ENCODE assay signal across 8 cellular contexts in genomic region chr5:159262859-159263568, GRCh38. TPM values are rescaled to one million over a fixed set of nuclear protein-coding genes. Genes with fewer than 3 reads are reported as not detected.
A peak's percentile ranks its signal among the peaks of the same experiment; 100 is the strongest.
DNase-seq lines count a peak whose midpoint lies in the region; ATAC-seq and TF ChIP-seq lines count a peak whose summit lies in the region.

Gene UBLCP1, plus strand, starts transcription at chr5:159263290. Its CDS starts 5,626 bp downstream, at chr5:159268916.

- H3K36me3 ChIP-seq in osteoblast (ENCODE audit: insufficient read depth, low read length) (no peaks in the 10 kb centered on the region), testis (ENCODE audit: low read depth, missing control alignments) (no peaks in the 10 kb centered on the region)

- ATAC-seq in HG02610 (IDR thresholded peaks at IDR 0.05; ENCODE audit: unreplicated experiment) = peak; percentile 90
- ATAC-seq in activated naive CD4-positive, alpha-beta T cell treated with anti-CD3 and anti-CD28 coated beads, Interleukin-2, amount 50 U/mL, for 72 hours = peak; percentile 93 to 96

- WGBS in testis, 2 donors = 0% methylated on average over 7 to 52 of the region's 54 CpGs

- peaks cover 21 to 44% of the 10 kb centered on the region in 2 donors for H3K36me3 Mint-ChIP-seq in activated naive CD4-positive, alpha-beta T cell treated with anti-CD3 and anti-CD28 coated beads, Interleukin-2, amount 50 U/mL, for 72 hours

- H3K4me2 ChIP-seq in osteoblast (ENCODE audit: insufficient read depth, low read length) = peak within 1 kb of the TSS; percentile 95

- H3K4me1 ChIP-seq in osteoblast (ENCODE audit: insufficient read depth, low read length) (peaks cover 13% of the 10 kb centered on the region), testis (no peaks in the 10 kb centered on the region)

- H4K20me1 ChIP-seq in osteoblast (ENCODE audit: insufficient read depth, low read length) = no peaks in the 10 kb centered on the region

- H3K27ac ChIP-seq in osteoblast (ENCODE audit: low read depth, low read length) (peak within 1 kb of the TSS; percentile 95), testis (peak within 1 kb of the TSS; percentile 57 to 92)

- intact Hi-C loops in testis (cut with DNase I; ENCODE audit: low total_unique reads) = no loop called here

- peak within 1 kb of the TSS; percentile 89 for H3K4me3 ChIP-seq in osteoblast (ENCODE audit: insufficient read depth, low read length)
- H3K4me3 ChIP-seq in testis = peak within 1 kb of the TSS; percentile 94 to 100

- H2AFZ ChIP-seq in osteoblast (ENCODE audit: low read length) = peak within 1 kb of the TSS; percentile 96

- DNase-seq in NCI-H1092 (lab: John Stamatoyannopoulos, UW) = peak; percentile 69
- DNase-seq in SKM-1 (lab: John Stamatoyannopoulos, UW; ENCODE audit: unreplicated experiment) = peak; percentile 80
- peak; percentile 74 to 85 for DNase-seq in activated naive CD4-positive, alpha-beta T cell treated with anti-CD3 and anti-CD28 coated beads, Interleukin-2, amount 50 U/mL, for 72 hours (ENCODE audit: low spot score in 2 of 2)
- peak; percentile 83 for DNase-seq in glomerular visceral epithelial cell (ENCODE audit: extremely low spot score)
- peak; percentile 92 for DNase-seq in osteoblast (ENCODE audit: insufficient read length, low spot score, missing footprints)
- DNase-seq in testis = peak; percentile 87

- TF ChIP-seq CTCF in osteoblast (IDR thresholded peaks at IDR 0.05; ENCODE audit: extremely low read depth, low read depth, low read length) (no peak), testis (IDR thresholded peaks at IDR 0.05) (no peak)

- TF ChIP-seq POLR2A in GM10847 (IDR thresholded peaks at IDR 0.05; ENCODE audit: extremely low read depth, insufficient read length) (peak; percentile 82), testis (IDR thresholded peaks at IDR 0.05) (no peak)

- H3K9me3 ChIP-seq in osteoblast (ENCODE audit: low read depth, low read length) (no peaks in the 10 kb centered on the region), testis (no peaks in the 10 kb centered on the region)

- peaks cover 56% of the 10 kb centered on the region for H3K79me2 ChIP-seq in osteoblast (ENCODE audit: insufficient read depth, low read length)

- no peaks in the 10 kb centered on the region for H3K27me3 ChIP-seq in osteoblast (ENCODE audit: insufficient read depth, low read length)
- no peaks in the 10 kb centered on the region for H3K27me3 ChIP-seq in testis

- H3K27ac Mint-ChIP-seq in activated naive CD4-positive, alpha-beta T cell treated with anti-CD3 and anti-CD28 coated beads, Interleukin-2, amount 50 U/mL, for 72 hours = peak within 1 kb of the TSS; percentile 93 to 100

- peaks cover 3 to 15% of the 10 kb centered on the region in 2 donors for H3K9me3 Mint-ChIP-seq in activated naive CD4-positive, alpha-beta T cell treated with anti-CD3 and anti-CD28 coated beads, Interleukin-2, amount 50 U/mL, for 72 hours

RNA-seq across cellular contexts. Expression of gene UBLCP1, which starts in this region (rescaled TPM):
- 10 to 100 TPM; 22.7 to 24.0 TPM for total RNA-seq in activated naive CD4-positive, alpha-beta T cell treated with anti-CD3 and anti-CD28 coated beads, Interleukin-2, amount 50 U/mL, for 72 hours
- 36.9 and 37.1 TPM in 2 replicates for total RNA-seq in osteoblast
- total RNA-seq in testis = 10 to 100 TPM; 29.6 to 39.1 TPM
- polyA plus RNA-seq in testis (ENCODE audit: insufficient read depth, low read depth, low replicate concordance) = 31.2 TPM

Comparison
In these comparisons a context has a peak if more than half of its experiments do, and no peak if none do; other contexts are left out.
1. Peak in every context shown above with its lines: DNase-seq, ATAC-seq, H3K4me3 ChIP-seq and H3K27ac ChIP-seq.